8 cellular contexts compared by ENCODE assay signal in genomic region chrX:107154787-107155620, GRCh38. TPM values are rescaled to one million over a fixed set of nuclear protein-coding genes. Genes with fewer than 3 reads are reported as not detected.
DNase-seq lines count a peak whose midpoint lies in the region; TF ChIP-seq lines count a peak whose summit lies in the region.
"Had no signal": no experiment of that assay in that cellular context is flagged by ENCODE, and none has a peak within 500 bp of the region (broad histone marks: within the 10 kb centered on the region; RNA-seq: fewer than 3 reads in every experiment).

No MANE protein-coding gene starts in this region.

- H3K4me1 Mint-ChIP-seq in chondrocyte (ENCODE audit: low read depth) = no peaks in the 10 kb centered on the region

- TF ChIP-seq CTCF in HEK293 (tag by site-specific recombination; IDR thresholded peaks at IDR 0.05) = no peak
- no peak for TF ChIP-seq CTCF in RWPE1 (conservative IDR thresholded peaks at IDR 0.05; ENCODE audit: low read depth)
- TF ChIP-seq CTCF in chondrocyte (IDR thresholded peaks at IDR 0.05) = no peak
- no peak for TF ChIP-seq CTCF in dorsolateral prefrontal cortex (IDR thresholded peaks at IDR 0.05 in 54 of 56, conservative IDR thresholded peaks at IDR 0.05 in 2 of 56; ENCODE audit: low read depth in 1 of 56, partially characterized antibody in 56 of 56)

- no peak overlapping the region for H4K91ac ChIP-seq in trophoblast cell (ENCODE audit: low read depth, low read length)

- H3K9me3 ChIP-seq in HEK293 (ENCODE audit: control insufficient read depth, insufficient read depth, low read depth, low read length) = no peaks in the 10 kb centered on the region
- H3K9me3 ChIP-seq in trophoblast cell (ENCODE audit: insufficient read depth, low read depth, low read length) = no peaks in the 10 kb centered on the region

- H3K14ac ChIP-seq in trophoblast cell (ENCODE audit: low read length) = no peak overlapping the region

- no peaks in the 10 kb centered on the region for H3K79me1 ChIP-seq in trophoblast cell (ENCODE audit: low read length)

- H2AFZ ChIP-seq in trophoblast cell (ENCODE audit: insufficient read depth, low read length, poor library complexity) = no peak overlapping the region

- no peak overlapping the region for H3K9ac ChIP-seq in trophoblast cell (ENCODE audit: low read length)

- no peaks in the 10 kb centered on the region for H3K27me3 Mint-ChIP-seq in chondrocyte (ENCODE audit: low read depth)

- H4K12ac ChIP-seq in trophoblast cell (ENCODE audit: low read depth, low read length) = no peak overlapping the region

- no peaks in the 10 kb centered on the region for H3K4me1 ChIP-seq in HEK293 (ENCODE audit: control insufficient read depth, insufficient read depth, low read length)
- H3K4me1 ChIP-seq in trophoblast cell (ENCODE audit: control insufficient read depth in 1 of 2, insufficient read depth in 2 of 2, low read length in 2 of 2) = peaks cover 0 to 6% of the 10 kb centered on the region in 2 experiments

- H3K23ac ChIP-seq in trophoblast cell (ENCODE audit: low read length) = no peak overlapping the region

- H3K27me3 ChIP-seq in trophoblast cell (ENCODE audit: insufficient read depth, low read length) (no peaks in the 10 kb centered on the region), dorsolateral prefrontal cortex (peaks cover 0 to 50% (median 11%) of the 10 kb centered on the region in 45 donors)

- no CpG with 5 or more reads among the region's 6 CpGs for WGBS in trophoblast cell (ENCODE audit: extremely low coverage, insufficient coverage, insufficient read length)

- H2BK12ac ChIP-seq in trophoblast cell (ENCODE audit: low read length) = no peak overlapping the region

- no peaks in the 10 kb centered on the region for H3K79me2 ChIP-seq in trophoblast cell (ENCODE audit: control insufficient read depth, insufficient read depth, low read length, poor library complexity)

- H2BK120ac ChIP-seq in trophoblast cell (ENCODE audit: insufficient read depth, low read length, poor library complexity) = no peak overlapping the region

- POLR2A ChIA-PET in HEK293 (lab: Yijun Ruan, JAX) (interaction anchor here (1.4 to 1.7 kb wide), 2 partner anchors 36 to 51 kb away, joined by 6 to 7 read pairs; partner anchors contain the start of genes DNAAF6, NUP62CL and RBM41), RWPE1 (lab: Yijun Ruan, JAX; ENCODE audit: low non-redundant PET) (no interaction called here)

- H2AK5ac ChIP-seq in trophoblast cell (ENCODE audit: low read length) = no peak overlapping the region

- H3K27ac ChIP-seq in HEK293 (ENCODE audit: extremely low read depth, low read depth, low read length) (no peak overlapping the region), RWPE1 (peak overlapping the region; percentile 87), trophoblast cell (ENCODE audit: low read depth, low read length) (peak overlapping the region; percentile 1), dorsolateral prefrontal cortex (no peak overlapping the region)

- H3K36me3 ChIP-seq in HEK293 (ENCODE audit: control insufficient read depth in 2 of 2, insufficient read depth in 1 of 2, low read length in 2 of 2) (peaks cover 5 to 9% of the 10 kb centered on the region in 2 experiments; a peak in 2 of 3 replicates), trophoblast cell (ENCODE audit: control insufficient read depth in 1 of 2, insufficient read depth in 2 of 2, low read length in 2 of 2) (no peaks in the 10 kb centered on the region)

- CTCF ChIA-PET in HEK293 (lab: Yijun Ruan, JAX) = interaction anchor here (0.6 kb wide), 1 partner anchor 280 kb away, joined by 3 read pairs; no protein-coding TSS in a partner anchor
- CTCF ChIA-PET in RWPE1 (lab: Yijun Ruan, JAX) = no interaction called here

- no peak overlapping the region for H2BK5ac ChIP-seq in trophoblast cell (ENCODE audit: low read depth, low read length, poor library complexity)

- H3K27ac Mint-ChIP-seq in chondrocyte (ENCODE audit: unreplicated experiment) = no peak overlapping the region

- H3K4me3 Mint-ChIP-seq in chondrocyte (ENCODE audit: unreplicated experiment) = peak overlapping the region; percentile 47

- H3K9me3 Mint-ChIP-seq in chondrocyte (ENCODE audit: low read depth) = peaks cover 5% of the 10 kb centered on the region

- no peak overlapping the region for H4K8ac ChIP-seq in trophoblast cell (ENCODE audit: low read depth, low read length)

- no peaks in the 10 kb centered on the region for H3K36me3 Mint-ChIP-seq in chondrocyte (ENCODE audit: low read depth)

- H3K4ac ChIP-seq in trophoblast cell (ENCODE audit: low read depth, low read length) = no peak overlapping the region

- H3K18ac ChIP-seq in trophoblast cell (ENCODE audit: low read length) = no peak overlapping the region

- DNase-seq in RWPE1 (ENCODE audit: low spot score) (peak; percentile 64), chondrocyte (ENCODE audit: low spot score) (no peak), trophoblast cell (no peak), dorsolateral prefrontal cortex (no peak), GM19238 (ENCODE audit: insufficient read length, low spot score) (no peak), HCEC 1CT (no peak)

- H3K4me3 ChIP-seq in HEK293 (ENCODE audit: low read depth, low read length) (no peak overlapping the region), trophoblast cell (ENCODE audit: low read depth, low read length) (no peak overlapping the region), dorsolateral prefrontal cortex (no peak overlapping the region)

- intact Hi-C loops in dorsolateral prefrontal cortex (cut with DNase I) = no loop called here

- H3K4me2 ChIP-seq in trophoblast cell (ENCODE audit: low read length) = peak overlapping the region; percentile 40

TF ChIP-seq in HEK293, 187 proteins besides CTCF, POLR2A, EP300 and RAD21 (continues in another document):
- TF ChIP-seq ZBTB48 (tag by site-specific recombination; IDR thresholded peaks at IDR 0.05) (no peak), ZNF571 (tag by site-specific recombination; IDR thresholded peaks at IDR 0.05) (no peak), ZNF555 (tag by site-specific recombination; conservative IDR thresholded peaks at IDR 0.05) (no peak), ZNF175 (tag by site-specific recombination; IDR thresholded peaks at IDR 0.05) (no peak), ZNF174 (tag by site-specific recombination; IDR thresholded peaks at IDR 0.05) (no peak), ZNF76 (tag by site-specific recombination; IDR thresholded peaks at IDR 0.05; ENCODE audit: borderline replicate concordance, low read depth) (no peak), TSHZ1 (tag by site-specific recombination; IDR thresholded peaks at IDR 0.05; ENCODE audit: borderline replicate concordance) (no peak), OSR2 (tag by site-specific recombination; IDR thresholded peaks at IDR 0.05) (peak; percentile 52), PATZ1 (tag by site-specific recombination; IDR thresholded peaks at IDR 0.05) (0 out of 2 replicates have a peak, but pooled peaks have one; percentile 10), ZFP37 (tag by site-specific recombination; IDR thresholded peaks at IDR 0.05) (no peak), PRDM1 (tag by site-specific recombination; IDR thresholded peaks at IDR 0.05) (no peak), ZNF121 (tag by site-specific recombination; IDR thresholded peaks at IDR 0.05) (no peak), SP2 (tag by site-specific recombination; IDR thresholded peaks at IDR 0.05) (no peak)

RNA-seq across cellular contexts. Expression of gene RBM41, which starts 36.4 kb away (rescaled TPM):
- total RNA-seq in chondrocyte (11.8 to 13.5 TPM (median 12.6 TPM) in 3 replicates), dorsolateral prefrontal cortex (10 to 100 TPM; 11.2 to 28.4 (median 19.5) TPM)
- 10.3 and 11.1 TPM in 2 replicates for polyA plus RNA-seq in trophoblast cell (2013)

RNA-seq across cellular contexts. Expression of gene NUP62CL, which starts 51.2 kb away (rescaled TPM):
- total RNA-seq in chondrocyte = not detected in 3 replicates
- 2.1 TPM in 2 replicates for polyA plus RNA-seq in trophoblast cell (2013)
- total RNA-seq in dorsolateral prefrontal cortex = 1 to 10 TPM in 17 of 120 experiments, under 1 TPM in 64, not detected in 39; 0.26 to 2.2 (median 0.64) TPM
- total RNA-seq: endothelial cell of umbilical vein had no signal
- polyA plus RNA-seq: endothelial cell of umbilical vein had no signal

RNA-seq across cellular contexts. Expression of gene DNAAF6, which starts 51.4 kb away (rescaled TPM):
- total RNA-seq in chondrocyte (not detected in 3 replicates), dorsolateral prefrontal cortex (under 1 TPM in 1 of 120 experiments, not detected in 119; 0.64 TPM)
- not detected in 2 replicates for polyA plus RNA-seq in trophoblast cell (2013)
- total RNA-seq: endothelial cell of umbilical vein had no signal
- polyA plus RNA-seq: endothelial cell of umbilical vein had no signal

Comparison
In these comparisons a context has a peak if more than half of its experiments do, and no peak if none do; other contexts are left out.
1. H3K27ac ChIP-seq: peak in RWPE1 (single experiment) and trophoblast cell (single experiment); none in HEK293 (single experiment) and dorsolateral prefrontal cortex (0 of 59).